Comparison of ENCODE assay signal across 8 cellular contexts in genomic region chr2:9473985-9474360, GRCh38. TPM values are rescaled to one million over a fixed set of nuclear protein-coding genes. Genes with fewer than 3 reads are reported as not detected.
DNase-seq lines count a peak whose midpoint lies in the region; ATAC-seq and TF ChIP-seq lines count a peak whose summit lies in the region.

No MANE protein-coding gene starts in this region.

- no peak for TF ChIP-seq POLR2A in GM18505 (IDR thresholded peaks at IDR 0.05; ENCODE audit: borderline replicate concordance, extremely low read depth, insufficient read depth, insufficient read length)
- TF ChIP-seq POLR2A in lower leg skin (IDR thresholded peaks at IDR 0.05), result no peak

- DNase-seq in activated CD4-positive, alpha-beta T cell treated with anti-CD3 and anti-CD28 coated beads for 1 hour, result peak; percentile 56
- DNase-seq in cerebellar cortex (ENCODE audit: low spot score) (peak; percentile 40), lower leg skin (ENCODE audit: low spot score in 2 of 2) (peak in 1 of 2 donors; percentile 91), SK-N-DZ (ENCODE audit: low spot score) (no peak)
- peak; percentile 27 to 56 (median 37) for DNase-seq in stimulated activated CD4-positive, alpha-beta T cell treated with anti-CD3 and anti-CD28 coated beads, TNF-alpha, amount 100 ng/mL, for 24 hours (ENCODE audit: low read depth in 3 of 3)

- 20 to 21% methylated on average over 30 to 37 of the region's 39 CpGs for WGBS in lower leg skin, 2 donors

- ATAC-seq in GM18505 (IDR thresholded peaks at IDR 0.05; ENCODE audit: unreplicated experiment) (peak; percentile 1), HG03045 (IDR thresholded peaks at IDR 0.05; ENCODE audit: unreplicated experiment) (peak; percentile 45), HG03457 (IDR thresholded peaks at IDR 0.05; ENCODE audit: unreplicated experiment) (no peak)

- no peak for TF ChIP-seq CTCF in lower leg skin (IDR thresholded peaks at IDR 0.05)

- peak overlapping the region; percentile 66 for H3K4me3 ChIP-seq in lower leg skin (ENCODE audit: low read depth, poor library complexity, severe bottlenecking)

- intact Hi-C loops in lower leg skin (cut with DNase I; ENCODE audit: low total_unique reads), result no loop called here

RNA-seq across cellular contexts. Expression of gene IAH1, which starts 0.4 kb away (rescaled TPM):
- total RNA-seq in lower leg skin, result 10 to 100 TPM; 11.5 to 35.7 (median 27.7) TPM
- polyA plus RNA-seq in SK-N-DZ (2014; cell fraction: cytosol; rRNA removed), result not detected in 2 replicates
- polyA plus RNA-seq in SK-N-DZ (2014; cell fraction: nucleus; rRNA removed), result 0.18 TPM in 1 of 2 replicates, not detected in the other

RNA-seq across cellular contexts. Expression of gene CPSF3, which starts 50.5 kb away (rescaled TPM):
- total RNA-seq in lower leg skin, result 10 to 100 TPM; 23.0 to 34.1 (median 26.2) TPM
- 110 and 121 TPM in 2 replicates for polyA plus RNA-seq in SK-N-DZ (2014; cell fraction: cytosol; rRNA removed)
- 65.0 and 75.3 TPM in 2 replicates for polyA plus RNA-seq in SK-N-DZ (2014; cell fraction: nucleus; rRNA removed)

RNA-seq across cellular contexts. Expression of gene ITGB1BP1, which starts 50.6 kb away (rescaled TPM):
- total RNA-seq in lower leg skin, result 10 to 100 TPM; 22.4 to 30.1 (median 26.5) TPM
- polyA plus RNA-seq in SK-N-DZ (2014; cell fraction: cytosol; rRNA removed), result 57.2 and 67.9 TPM in 2 replicates
- polyA plus RNA-seq in SK-N-DZ (2014; cell fraction: nucleus; rRNA removed), result 59.0 and 67.4 TPM in 2 replicates
